Comparison of ENCODE assay signal across 1 cellular context in genomic region chr5:180607861-180608571, GRCh38.
TF ChIP-seq lines count a peak whose summit lies in the region.

No MANE protein-coding gene starts in this region.

TF ChIP-seq in endothelial cell of umbilical vein, 7 proteins besides CTCF, POLR2A, EP300 and RAD21 (continued from another document):
- no peak for TF ChIP-seq FOS (IDR thresholded peaks at IDR 0.05; ENCODE audit: borderline replicate concordance, insufficient read depth, low read length)
- no peak for TF ChIP-seq MYC (IDR thresholded peaks at IDR 0.05; ENCODE audit: low read depth, low read length)
TF ChIP-seq in endothelial cell of umbilical vein: peak in this region for 0.
